8 cellular contexts compared by ENCODE assay signal in the genomic region with DNA sequence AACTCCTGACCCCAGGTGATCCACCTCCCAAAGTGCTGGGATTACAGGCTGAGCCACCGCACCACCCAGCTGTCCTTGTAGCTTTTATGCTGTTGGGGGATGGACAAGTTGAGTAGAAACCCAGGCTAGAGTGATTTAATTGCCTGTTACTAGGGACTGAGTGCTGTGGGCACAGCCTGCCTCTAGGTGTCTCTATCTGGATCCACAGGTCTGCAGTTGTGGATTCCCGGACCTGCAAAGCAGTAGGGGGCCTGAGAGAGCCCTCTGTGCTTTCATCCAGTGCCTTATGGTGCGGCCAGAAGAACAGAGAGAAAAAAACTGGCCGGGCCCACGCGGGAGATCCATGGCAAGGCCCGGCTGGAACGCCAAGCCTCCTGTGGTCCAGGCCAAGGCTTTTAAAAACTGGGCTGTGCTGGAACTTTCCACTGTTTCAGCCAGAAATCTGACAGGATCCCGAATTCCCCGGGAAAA. TPM values are rescaled to one million over a fixed set of nuclear protein-coding genes. Genes with fewer than 3 reads are reported as not detected.
DNase-seq lines count a peak whose midpoint lies in the region; ATAC-seq lines count a peak whose summit lies in the region.

No MANE protein-coding gene starts in this region.

- peak; percentile 92 for DNase-seq in DMS 273 treated with DMSO at 0.1 percent for 48 hours (lab: John Stamatoyannopoulos, UW)
- DNase-seq in SK-N-DZ (ENCODE audit: low spot score), result peak; percentile 87
- peak; percentile 67 for DNase-seq in fibroblast of peridontal ligament (ENCODE audit: extremely low read depth)
- DNase-seq in occipital lobe (lab: John Stamatoyannopoulos, UW), result peak; percentile 51
- no peak for DNase-seq in GOT3 (lab: John Stamatoyannopoulos, UW)
- DNase-seq in activated T-cell treated with anti-CD3 and anti-CD28 coated beads, Interleukin-2, amount 50 U/mL, for 1 hour, result no peak

- no peaks in the 10 kb centered on the region for H3K9me3 ChIP-seq in HUES48 (ENCODE audit: control insufficient read depth, insufficient read depth, low read length)

- no peaks in the 10 kb centered on the region for H3K36me3 ChIP-seq in HUES48 (ENCODE audit: control insufficient read depth, insufficient read depth, low read length)

- peaks cover 8% of the 10 kb centered on the region for H3K4me1 ChIP-seq in HUES48 (ENCODE audit: control insufficient read depth, insufficient read depth, low read length)

- H3K9ac ChIP-seq in HUES48 (ENCODE audit: low read depth, low read length), result no peak overlapping the region

- ATAC-seq in GM21786 (IDR thresholded peaks at IDR 0.05; ENCODE audit: unreplicated experiment), result no peak

- H3K4me3 ChIP-seq in HUES48 (ENCODE audit: low read depth, low read length), result no peak overlapping the region

- H3K27ac ChIP-seq in HUES48 (ENCODE audit: low read depth, low read length), result peak overlapping the region; percentile 40

- H3K27me3 ChIP-seq in HUES48 (ENCODE audit: control insufficient read depth, insufficient read depth, low read length), result peaks cover 21% of the 10 kb centered on the region

RNA-seq across cellular contexts. Expression of gene SIRPA, which starts 5.1 kb away (rescaled TPM):
- polyA plus RNA-seq in SK-N-DZ (2014; cell fraction: cytosol; rRNA removed), result 0.63 and 0.71 TPM in 2 replicates
- 1.1 and 1.6 TPM in 2 replicates for polyA plus RNA-seq in SK-N-DZ (2014; cell fraction: nucleus; rRNA removed)
- total RNA-seq in occipital lobe, result 3.9 TPM

Comparison
In these comparisons a context has a peak if more than half of its experiments do, and no peak if none do; other contexts are left out.
1. DNase-seq: peak in DMS 273 treated with DMSO at 0.1 percent for 48 hours (single experiment), SK-N-DZ (single experiment), fibroblast of peridontal ligament (single experiment) and occipital lobe (single experiment); none in GOT3 (single experiment) and activated T-cell treated with anti-CD3 and anti-CD28 coated beads, Interleukin-2, amount 50 U/mL, for 1 hour (single experiment).